ENCODE assay signal across 26 cellular contexts in genomic region chr7:134328900-134329299, GRCh38.
"Had no signal": no experiment of that assay in that cellular context is flagged by ENCODE, and none has a peak within 500 bp of the region (broad histone marks: within the 10 kb centered on the region; RNA-seq: fewer than 3 reads in every experiment).

No MANE protein-coding gene starts in this region.

- H3K9ac ChIP-seq: neural progenitor cell, parathyroid adenoma had no signal

- H3K36me3 ChIP-seq: esophagus muscularis mucosa, gastroesophageal sphincter, heart left ventricle, left lung, neural progenitor cell, right lobe of liver, suprapubic skin, transverse colon, upper lobe of right lung, uterus had no signal

- H3K9me3 ChIP-seq: esophagus muscularis mucosa, gastroesophageal sphincter, heart left ventricle, left lung, mucosa of descending colon, right lobe of liver, suprapubic skin, transverse colon, upper lobe of right lung, uterus had no signal

- DNase-seq: dermis blood vessel endothelial cell; effector memory CD4-positive, alpha-beta T cell; foreskin keratinocyte; heart left ventricle; left cardiac atrium; left lung; mesenchymal stem cell; mucosa of descending colon; naive B cell; right lobe of liver; stimulated activated CD4-positive, alpha-beta T cell treated with anti-CD3 and anti-CD28 coated beads, Interleukin-15, amount 100 ng/mL, for 24 hours; stimulated activated CD4-positive, alpha-beta T cell treated with anti-CD3 and anti-CD28 coated beads, Interleukin-2, amount 100 ng/mL, for 48 hours; stimulated activated naive B cell treated with anti-CD40 and anti-IgM and Interleukin-4, amounts not matched to agents 10 μg/mL and 1 μg/mL and 100 μg/mL, for 72 hours; stimulated activated naive CD8-positive, alpha-beta T cell treated with anti-CD3 and anti-CD28 coated beads, Interleukin-15, amount 100 ng/mL, for 72 hours; transverse colon; upper lobe of right lung; uterus had no signal

- H3K4me3 Mint-ChIP-seq: mesothelial cell of epicardium; naive B cell; nephron; neural progenitor cell; stimulated activated naive B cell treated with anti-CD40 and anti-IgM and Interleukin-4, amounts not matched to agents 10 μg/mL and 1 μg/mL and 100 μg/mL, for 72 hours; stimulated activated naive CD8-positive, alpha-beta T cell treated with anti-CD3 and anti-CD28 coated beads, Interleukin-15, amount 100 ng/mL, for 72 hours had no signal

- H3K27ac Mint-ChIP-seq: mesothelial cell of epicardium; neural progenitor cell; progenitor cell of endocrine pancreas; stimulated activated naive B cell treated with anti-CD40 and anti-IgM and Interleukin-4, amounts not matched to agents 10 μg/mL and 1 μg/mL and 100 μg/mL, for 72 hours; stimulated activated naive CD8-positive, alpha-beta T cell treated with anti-CD3 and anti-CD28 coated beads, Interleukin-15, amount 100 ng/mL, for 72 hours had no signal

- H3K4me3 ChIP-seq: esophagus muscularis mucosa, gastroesophageal sphincter, heart left ventricle, hepatocyte, left lung, mucosa of descending colon, neural progenitor cell, right lobe of liver, suprapubic skin, transverse colon, upper lobe of right lung, uterus had no signal

- H3K9me3 Mint-ChIP-seq: nephron; neural progenitor cell; stimulated activated naive CD8-positive, alpha-beta T cell treated with anti-CD3 and anti-CD28 coated beads, Interleukin-15, amount 100 ng/mL, for 72 hours had no signal

- H3K27me3 ChIP-seq: hepatocyte, neural progenitor cell, right lobe of liver, upper lobe of right lung, uterus had no signal

- ATAC-seq: foreskin keratinocyte; gastroesophageal sphincter; heart left ventricle; left cardiac atrium; left lung; stimulated activated naive B cell treated with anti-CD40 and anti-IgM and Interleukin-4, amounts not matched to agents 10 μg/mL and 1 μg/mL and 100 μg/mL, for 72 hours; stimulated activated naive CD8-positive, alpha-beta T cell treated with anti-CD3 and anti-CD28 coated beads, Interleukin-15, amount 100 ng/mL, for 72 hours; upper lobe of right lung had no signal

- H2AFZ ChIP-seq: hepatocyte, parathyroid adenoma had no signal

- H3K27ac ChIP-seq: esophagus muscularis mucosa, foreskin keratinocyte, gastroesophageal sphincter, heart left ventricle, hepatocyte, left lung, neural progenitor cell, parathyroid adenoma, suprapubic skin, transverse colon, upper lobe of right lung, uterus had no signal

- H3K4me2 ChIP-seq: hepatocyte, neural progenitor cell had no signal

- H3K36me3 Mint-ChIP-seq: mesothelial cell of epicardium; naive B cell; neural progenitor cell; stimulated activated naive B cell treated with anti-CD40 and anti-IgM and Interleukin-4, amounts not matched to agents 10 μg/mL and 1 μg/mL and 100 μg/mL, for 72 hours had no signal

- H3K4me1 ChIP-seq: esophagus muscularis mucosa, foreskin keratinocyte, gastroesophageal sphincter, heart left ventricle, left lung, neural progenitor cell, parathyroid adenoma, suprapubic skin, transverse colon, upper lobe of right lung, uterus had no signal
